In the genomic region with DNA sequence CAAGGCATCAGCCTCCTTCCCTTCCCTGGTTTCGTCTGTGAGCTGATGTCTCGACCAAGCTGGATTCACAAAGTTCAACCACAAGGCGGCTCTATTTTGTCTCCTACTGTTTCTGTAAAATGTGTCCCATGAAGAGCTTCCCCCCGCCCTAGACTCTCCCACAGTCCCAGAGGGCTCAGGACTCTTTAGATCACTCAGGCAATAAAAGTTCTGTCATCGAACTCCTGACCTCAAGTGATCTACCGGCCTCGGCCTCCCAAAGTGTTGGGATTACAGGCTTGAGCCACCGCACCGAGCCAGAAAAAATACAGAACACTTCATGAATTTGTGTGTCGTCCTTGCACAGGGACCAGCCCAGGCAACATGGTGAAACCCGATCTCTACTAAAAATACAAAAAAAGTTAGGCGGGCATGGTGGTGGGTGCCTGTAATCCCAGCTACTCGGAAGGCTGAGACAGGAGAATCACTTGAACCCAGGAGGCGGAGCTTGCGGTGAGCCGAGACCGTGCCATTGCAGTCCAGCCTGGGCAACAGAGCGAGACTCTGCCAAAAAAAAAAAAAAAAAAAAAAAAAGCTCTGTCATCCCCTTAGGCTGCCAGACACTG, we compare ENCODE assay signal across 1 cellular context.
TF ChIP-seq lines count a peak whose summit lies in the region.

No MANE protein-coding gene starts in this region.

TF ChIP-seq in GM23338, 12 proteins besides CTCF, POLR2A, EP300 and RAD21 (continued from another document):
- TF ChIP-seq ZNF462 (CRISPR knock-in tag; IDR thresholded peaks at IDR 0.05) = no peak
